ENCODE assay signal across 30 cellular contexts in the genomic region with DNA sequence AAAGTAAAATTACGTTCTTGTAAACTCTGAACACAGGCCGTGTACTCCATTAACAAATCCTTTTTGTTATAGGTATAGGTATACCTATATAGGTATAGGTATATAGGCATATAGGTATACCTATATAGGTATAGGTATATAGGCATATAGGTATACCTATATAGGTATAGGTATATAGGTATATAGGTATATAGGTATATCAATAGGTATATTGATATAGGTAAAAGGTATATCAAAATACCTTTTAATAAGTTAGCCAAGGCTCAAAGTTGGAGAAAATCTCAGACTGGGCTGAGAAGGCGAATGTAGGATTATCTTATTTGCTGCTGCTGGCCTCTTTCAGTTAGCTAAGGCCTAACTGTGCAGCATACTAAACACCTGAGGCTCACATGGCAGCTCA.
"Had no signal": no experiment of that assay in that cellular context is flagged by ENCODE, and none has a peak within 500 bp of the region (broad histone marks: within the 10 kb centered on the region; RNA-seq: fewer than 3 reads in every experiment).

No MANE protein-coding gene starts in this region.

- ATAC-seq: activated naive CD8-positive, alpha-beta T cell treated with anti-CD3 and anti-CD28 coated beads, Interleukin-2, amount 50 U/mL, for 24 hours; activated T-cell treated with anti-CD3 and anti-CD28 coated beads, Interleukin-2, amount 50 U/mL, for 4 hours; Right ventricle myocardium inferior; SK-N-SH treated with all-trans-retinoic acid at 6 μM for 48 hours; T-cell had no signal

- H3K4me2 ChIP-seq: PC-9 had no signal

- H3K4me3 ChIP-seq: cardiac muscle cell, MG63, PC-9 had no signal

- DNase-seq: activated B cell treated with CpG ODN at 0.5 μM for 24 hours; activated CD4-positive, alpha-beta memory T cell treated with anti-CD3 and anti-CD28 coated beads for 36 hours; activated CD4-positive, alpha-beta T cell treated with anti-CD3 and anti-CD28 coated beads for 4 hours; activated CD4-positive, alpha-beta T cell treated with anti-CD3 and anti-CD28 coated beads, Interleukin-2, amount 50 U/mL, for 1 hour; activated CD4-positive, CD25-positive, alpha-beta regulatory T cell treated with anti-CD3 and anti-CD28 coated beads, Interleukin-2, amount 50 U/mL, for 72 hours; activated CD8-positive, alpha-beta memory T cell treated with anti-CD3 and anti-CD28 coated beads, Interleukin-2, amount 50 U/mL, for 4 hours; activated naive CD4-positive, alpha-beta T cell treated with anti-CD3 and anti-CD28 coated beads, Interleukin-2, amount 10 ng/mL, durations not matched to agents 7 days and 5 days; activated naive CD8-positive, alpha-beta T cell treated with anti-CD3 and anti-CD28 coated beads, Interleukin-2, amount 50 U/mL, for 24 hours; activated T-cell treated with anti-CD3 and anti-CD28 coated beads for 4 hours; activated T-cell treated with anti-CD3 and anti-CD28 coated beads, Interleukin-2, amount 50 U/mL, for 4 hours; anterior cingulate cortex; brain microvascular endothelial cell; MG63; NCI-H1048; NCI-H1105 treated with DMSO at 0.1 percent for 48 hours; NCI-H1436; NCI-H1694 treated with DMSO at 0.1 percent for 48 hours; NCI-H2029; NCI-H345; NCI-H748 treated with DMSO at 0.1 percent for 48 hours; PC-9; SIG-M5; T-cell; T-helper 2 cell; T-helper 9 cell had no signal

- H3K36me3 ChIP-seq: cardiac muscle cell had no signal

- H2AFZ ChIP-seq: PC-9 had no signal

- H3K27ac ChIP-seq: brain microvascular endothelial cell, cardiac muscle cell, PC-9, RWPE1, VCaP had no signal

- H3K27me3 ChIP-seq: brain microvascular endothelial cell, cardiac muscle cell, MG63 had no signal

- H3K9me3 ChIP-seq: MG63 had no signal
